9 cellular contexts compared by ENCODE assay signal in the genomic region with DNA sequence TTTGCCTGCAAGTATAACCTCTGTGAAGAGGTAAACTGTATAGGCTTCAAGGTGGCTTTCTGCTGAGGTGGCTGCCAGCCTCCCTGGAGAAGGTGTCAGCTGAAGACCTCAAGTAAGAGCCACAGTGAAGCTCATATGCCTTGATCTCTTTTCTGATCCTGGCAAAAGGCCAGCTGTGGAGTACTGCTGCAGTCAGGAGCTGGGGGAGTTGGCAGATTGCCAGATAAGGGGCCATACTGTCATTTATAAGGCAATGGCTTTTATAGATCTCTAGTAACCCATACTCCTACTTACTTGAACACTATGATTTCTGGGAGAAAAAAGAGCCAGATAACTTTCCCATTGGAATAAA. TPM values are rescaled to one million over a fixed set of nuclear protein-coding genes. Genes with fewer than 3 reads are reported as not detected.
DNase-seq lines count a peak whose midpoint lies in the region; ATAC-seq and TF ChIP-seq lines count a peak whose summit lies in the region.
"Had no signal": no experiment of that assay in that cellular context is flagged by ENCODE, and none has a peak within 500 bp of the region (broad histone marks: within the 10 kb centered on the region; RNA-seq: fewer than 3 reads in every experiment).

No MANE protein-coding gene starts in this region.

- in situ Hi-C loops in SK-MEL-5 (cut with HindIII; ENCODE audit: low pct_unique_long_range_greater_than_20kb, low sequenced_read_pairs) = no loop called here

- CTCF ChIA-PET in GM10248 (lab: Yijun Ruan, JAX) = interaction anchor here (1.4 kb wide), 1 partner anchor 9 kb away, joined by 3 read pairs; the partner anchor contains the start of gene CEP85L

- peak overlapping the region in 2 of 5 donors; percentile 16 to 74 for H3K27ac ChIP-seq in adrenal gland
- H3K27ac ChIP-seq: ovary had no signal

- no peak for ATAC-seq in left ventricle myocardium superior

- DNase-seq in NCI-H128 (lab: John Stamatoyannopoulos, UW; ENCODE audit: unreplicated experiment) (peak; percentile 91), SK-MEL-5 (ENCODE audit: low read depth, low spot score) (peak; percentile 59), adrenal gland (peak in 4 of 7 donors; percentile 23 to 40 (median 34)), posterior cingulate gyrus (no peak), left ventricle myocardium superior (no peak), GM10248 (ENCODE audit: extremely low spot score) (no peak), HuH-7 (ENCODE audit: low spot score) (no peak)
- DNase-seq in stimulated activated CD4-positive, alpha-beta T cell treated with anti-CD3 and anti-CD28 coated beads, Interleukin-4, amount 100 ng/mL, for 48 hours (ENCODE audit: low read depth in 2 of 2) = peak; percentile 28 to 45

- TF ChIP-seq CTCF in adrenal gland (IDR thresholded peaks at IDR 0.05) (no peak), GM10248 (IDR thresholded peaks at IDR 0.05; ENCODE audit: control extremely low read depth, extremely low read depth, low read depth, missing control alignments) (no peak)

- intact Hi-C loops in adrenal gland (cut with DNase I) (loop anchor here in 1 of 2 donors (10.0 kb wide), 1 partner anchor 115 kb away; no protein-coding TSS in a partner anchor), posterior cingulate gyrus (cut with DNase I) (no loop called here), left ventricle myocardium superior (cut with micrococcal nuclease) (no loop called here)

- H3K9me3 ChIP-seq in adrenal gland (replicated peaks in 1 of 3) = no peaks in the 10 kb centered on the region
- H3K9me3 ChIP-seq: ovary had no signal

- H3K27me3 ChIP-seq in adrenal gland = no peaks in the 10 kb centered on the region
- H3K27me3 ChIP-seq: ovary had no signal

- no peak overlapping the region for H3K4me3 ChIP-seq in adrenal gland
- H3K4me3 ChIP-seq: ovary had no signal

- H3K4me1 ChIP-seq in adrenal gland (replicated peaks in 1 of 2) = peaks cover 3 to 11% of the 10 kb centered on the region in 2 donors

- POLR2A ChIA-PET in GM10248 (lab: Yijun Ruan, JAX) = no interaction called here

- TF ChIP-seq POLR2A in adrenal gland (IDR thresholded peaks at IDR 0.05) = no peak

- H3K36me3 ChIP-seq in adrenal gland (replicated peaks in 1 of 2) = no peaks in the 10 kb centered on the region
- H3K36me3 ChIP-seq: ovary had no signal

RNA-seq across cellular contexts. Expression of gene CEP85L, which starts 8.8 kb away (rescaled TPM):
- 12.1 and 16.5 TPM in 2 replicates for total RNA-seq in SK-MEL-5 (2014; rRNA removed; shearing (Covaris generic))
- polyA plus RNA-seq in SK-MEL-5 (2015; cell fraction: cytosol; rRNA removed) = 4.7 and 9.4 TPM in 2 replicates
- 95.9 and 119 TPM in 2 replicates for polyA plus RNA-seq in SK-MEL-5 (2015; cell fraction: nucleus; rRNA removed)
- total RNA-seq in adrenal gland (10 to 100 TPM; 14.6 to 45.3 (median 26.5) TPM), left ventricle myocardium superior (14.5 TPM)
- polyA plus RNA-seq in adrenal gland = 1 to 10 TPM; 2.3 to 7.1 (median 6.6) TPM

Comparison
In these comparisons a context has a peak if more than half of its experiments do, and no peak if none do; other contexts are left out.
1. DNase-seq: peak in NCI-H128 (single experiment), SK-MEL-5 (single experiment), adrenal gland (4 of 7) and stimulated activated CD4-positive, alpha-beta T cell treated with anti-CD3 and anti-CD28 coated beads, Interleukin-4, amount 100 ng/mL, for 48 hours (2 of 2); none in posterior cingulate gyrus (0 of 10), left ventricle myocardium superior (single experiment), GM10248 (single experiment) and HuH-7 (single experiment).